Comparison of ENCODE assay signal across 20 cellular contexts in genomic region chr6:89862698-89863097, GRCh38. TPM values are rescaled to one million over a fixed set of nuclear protein-coding genes. Genes with fewer than 3 reads are reported as not detected.
DNase-seq lines count a peak whose midpoint lies in the region; ATAC-seq lines count a peak whose summit lies in the region.
"Had no signal": no experiment of that assay in that cellular context is flagged by ENCODE, and none has a peak within 500 bp of the region (broad histone marks: within the 10 kb centered on the region; RNA-seq: fewer than 3 reads in every experiment).

No MANE protein-coding gene starts in this region.

- H3K27ac Mint-ChIP-seq in activated CD4-positive, alpha-beta T cell treated with anti-CD3 and anti-CD28 coated beads, Interleukin-2, amount 10 ng/mL, durations not matched to agents 24 days and 14 days, result peak overlapping the region; percentile 7
- peak overlapping the region; percentile 53 for H3K27ac Mint-ChIP-seq in central memory CD8-positive, alpha-beta T cell (ENCODE audit: low read depth)
- H3K27ac Mint-ChIP-seq: effector memory CD8-positive, alpha-beta T cell had no signal

- H3K4me1 Mint-ChIP-seq in activated CD4-positive, alpha-beta T cell treated with anti-CD3 and anti-CD28 coated beads, Interleukin-2, amount 10 ng/mL, durations not matched to agents 24 days and 14 days, result peaks cover 17% of the 10 kb centered on the region
- peaks cover 13% of the 10 kb centered on the region for H3K4me1 Mint-ChIP-seq in central memory CD8-positive, alpha-beta T cell

- DNase-seq in activated CD4-positive, alpha-beta T cell treated with anti-CD3 and anti-CD28 coated beads, Interleukin-2, amount 10 ng/mL, durations not matched to agents 24 days and 14 days, result no peak
- no peak for DNase-seq in activated CD4-positive, alpha-beta T cell treated with anti-CD3 and anti-CD28 coated beads for 1 hour
- DNase-seq in central memory CD8-positive, alpha-beta T cell (ENCODE audit: low spot score in 2 of 2), result no peak
- DNase-seq in ureter (ENCODE audit: low spot score), result no peak
- DNase-seq: activated CD4-positive, CD25-positive, alpha-beta regulatory T cell; effector memory CD8-positive, alpha-beta T cell; foreskin fibroblast; GDM1; Karpas-422; mesendoderm; NCI-H2029; NCI-H82; tibial artery had no signal

- H3K9me3 Mint-ChIP-seq in activated CD4-positive, alpha-beta T cell treated with anti-CD3 and anti-CD28 coated beads, Interleukin-2, amount 10 ng/mL, durations not matched to agents 24 days and 14 days, result peaks cover 13% of the 10 kb centered on the region
- H3K9me3 Mint-ChIP-seq in central memory CD8-positive, alpha-beta T cell, result no peaks in the 10 kb centered on the region
- H3K9me3 Mint-ChIP-seq: effector memory CD8-positive, alpha-beta T cell had no signal

- H3K36me3 Mint-ChIP-seq in activated CD4-positive, alpha-beta T cell treated with anti-CD3 and anti-CD28 coated beads, Interleukin-2, amount 10 ng/mL, durations not matched to agents 24 days and 14 days (ENCODE audit: low read depth), result peaks cover 79% of the 10 kb centered on the region
- peaks cover 47% of the 10 kb centered on the region for H3K36me3 Mint-ChIP-seq in central memory CD8-positive, alpha-beta T cell (ENCODE audit: insufficient read depth)

- intact Hi-C loops in activated CD4-positive, alpha-beta T cell treated with anti-CD3 and anti-CD28 coated beads, Interleukin-2, amount 10 ng/mL, durations not matched to agents 24 days and 14 days (cut with micrococcal nuclease), result no loop called here

- H3K27me3 Mint-ChIP-seq in activated CD4-positive, alpha-beta T cell treated with anti-CD3 and anti-CD28 coated beads, Interleukin-2, amount 10 ng/mL, durations not matched to agents 24 days and 14 days, result no peaks in the 10 kb centered on the region
- H3K27me3 Mint-ChIP-seq in central memory CD8-positive, alpha-beta T cell, result no peaks in the 10 kb centered on the region
- H3K27me3 Mint-ChIP-seq: effector memory CD8-positive, alpha-beta T cell had no signal

- ATAC-seq in GM21447 (IDR thresholded peaks at IDR 0.05; ENCODE audit: unreplicated experiment) (peak; percentile 10), HG03442 (IDR thresholded peaks at IDR 0.05; ENCODE audit: unreplicated experiment) (peak; percentile 9), GM18520 (IDR thresholded peaks at IDR 0.05; ENCODE audit: unreplicated experiment) (no peak), GM19324 (IDR thresholded peaks at IDR 0.05; ENCODE audit: low FRiP score, unreplicated experiment) (no peak)
- no peak for ATAC-seq in central memory CD8-positive, alpha-beta T cell (replicated peaks; ENCODE audit: extremely low read depth, poor library complexity, severe bottlenecking)
- ATAC-seq: effector memory CD8-positive, alpha-beta T cell had no signal

- H3K4me3 Mint-ChIP-seq in activated CD4-positive, alpha-beta T cell treated with anti-CD3 and anti-CD28 coated beads, Interleukin-2, amount 10 ng/mL, durations not matched to agents 24 days and 14 days, result no peak overlapping the region
- no peak overlapping the region for H3K4me3 Mint-ChIP-seq in central memory CD8-positive, alpha-beta T cell
- H3K4me3 Mint-ChIP-seq: effector memory CD8-positive, alpha-beta T cell had no signal

RNA-seq across cellular contexts. Expression of gene GJA10, which starts 31.6 kb away (rescaled TPM):
- total RNA-seq in activated CD4-positive, alpha-beta T cell treated with anti-CD3 and anti-CD28 coated beads, Interleukin-2, amount 10 ng/mL, durations not matched to agents 24 days and 14 days, result not detected in 2 replicates
- not detected for total RNA-seq in ureter
- total RNA-seq: A172, osteocyte, SK-MEL-5 had no signal

RNA-seq across cellular contexts. Expression of gene CASP8AP2, which starts 33.0 kb away (rescaled TPM):
- 37.3 and 37.8 TPM in 2 replicates for total RNA-seq in activated CD4-positive, alpha-beta T cell treated with anti-CD3 and anti-CD28 coated beads, Interleukin-2, amount 10 ng/mL, durations not matched to agents 24 days and 14 days
- 23.3 TPM for total RNA-seq in ureter

RNA-seq across cellular contexts. Expression of gene MDN1, which starts 43.1 kb away (rescaled TPM):
- total RNA-seq in activated CD4-positive, alpha-beta T cell treated with anti-CD3 and anti-CD28 coated beads, Interleukin-2, amount 10 ng/mL, durations not matched to agents 24 days and 14 days, result 75.9 and 78.3 TPM in 2 replicates
- 51.2 TPM for total RNA-seq in ureter

Comparison
In these comparisons a context has a peak if more than half of its experiments do, and no peak if none do; other contexts are left out.
1. ATAC-seq: peak in GM21447 (single experiment) and HG03442 (single experiment); none in central memory CD8-positive, alpha-beta T cell (single experiment), GM18520 (single experiment) and GM19324 (single experiment).